1 cellular context compared by ENCODE assay signal in the genomic region with DNA sequence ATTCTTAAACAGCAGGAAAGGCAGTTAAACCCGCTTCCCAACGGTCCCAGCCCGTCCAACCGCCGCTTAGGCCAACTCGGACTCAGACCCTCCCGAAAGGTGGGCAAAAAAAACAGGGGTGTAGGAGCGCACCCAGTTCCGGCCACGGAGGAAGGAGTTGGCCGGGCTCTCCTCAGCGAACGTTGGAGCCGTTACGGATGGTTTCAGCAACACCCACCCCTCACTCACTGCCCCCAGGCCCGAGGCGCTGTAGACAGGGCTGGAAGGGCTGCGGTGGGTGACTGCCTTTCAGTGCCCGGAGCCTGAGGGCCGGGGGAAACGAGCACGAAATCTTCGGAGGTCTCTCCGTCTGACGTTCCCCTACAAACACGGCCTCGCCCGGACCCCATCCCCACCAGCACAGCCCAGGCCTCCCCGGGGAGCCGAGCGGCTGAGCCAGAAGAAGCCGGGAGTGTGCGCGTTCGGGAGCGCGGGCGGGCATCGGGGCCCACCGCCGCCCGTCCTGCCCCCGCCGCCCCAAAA.
TF ChIP-seq lines count a peak whose summit lies in the region.

No MANE protein-coding gene starts in this region.

TF ChIP-seq in HepG2, 621 proteins besides CTCF, POLR2A, EP300 and RAD21 (continued from another document and continues in another):
- TF ChIP-seq, protein P1, sequence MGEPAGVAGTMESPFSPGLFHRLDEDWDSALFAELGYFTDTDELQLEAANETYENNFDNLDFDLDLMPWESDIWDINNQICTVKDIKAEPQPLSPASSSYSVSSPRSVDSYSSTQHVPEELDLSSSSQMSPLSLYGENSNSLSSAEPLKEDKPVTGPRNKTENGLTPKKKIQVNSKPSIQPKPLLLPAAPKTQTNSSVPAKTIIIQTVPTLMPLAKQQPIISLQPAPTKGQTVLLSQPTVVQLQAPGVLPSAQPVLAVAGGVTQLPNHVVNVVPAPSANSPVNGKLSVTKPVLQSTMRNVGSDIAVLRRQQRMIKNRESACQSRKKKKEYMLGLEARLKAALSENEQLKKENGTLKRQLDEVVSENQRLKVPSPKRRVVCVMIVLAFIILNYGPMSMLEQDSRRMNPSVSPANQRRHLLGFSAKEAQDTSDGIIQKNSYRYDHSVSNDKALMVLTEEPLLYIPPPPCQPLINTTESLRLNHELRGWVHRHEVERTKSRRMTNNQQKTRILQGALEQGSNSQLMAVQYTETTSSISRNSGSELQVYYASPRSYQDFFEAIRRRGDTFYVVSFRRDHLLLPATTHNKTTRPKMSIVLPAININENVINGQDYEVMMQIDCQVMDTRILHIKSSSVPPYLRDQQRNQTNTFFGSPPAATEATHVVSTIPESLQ (CRISPR knock-in tag; conservative IDR thresholded peaks at IDR 0.05), result no peak
- TF ChIP-seq ZNF672 (CRISPR knock-in tag; IDR thresholded peaks at IDR 0.05), result no peak
- TF ChIP-seq, protein P2, sequence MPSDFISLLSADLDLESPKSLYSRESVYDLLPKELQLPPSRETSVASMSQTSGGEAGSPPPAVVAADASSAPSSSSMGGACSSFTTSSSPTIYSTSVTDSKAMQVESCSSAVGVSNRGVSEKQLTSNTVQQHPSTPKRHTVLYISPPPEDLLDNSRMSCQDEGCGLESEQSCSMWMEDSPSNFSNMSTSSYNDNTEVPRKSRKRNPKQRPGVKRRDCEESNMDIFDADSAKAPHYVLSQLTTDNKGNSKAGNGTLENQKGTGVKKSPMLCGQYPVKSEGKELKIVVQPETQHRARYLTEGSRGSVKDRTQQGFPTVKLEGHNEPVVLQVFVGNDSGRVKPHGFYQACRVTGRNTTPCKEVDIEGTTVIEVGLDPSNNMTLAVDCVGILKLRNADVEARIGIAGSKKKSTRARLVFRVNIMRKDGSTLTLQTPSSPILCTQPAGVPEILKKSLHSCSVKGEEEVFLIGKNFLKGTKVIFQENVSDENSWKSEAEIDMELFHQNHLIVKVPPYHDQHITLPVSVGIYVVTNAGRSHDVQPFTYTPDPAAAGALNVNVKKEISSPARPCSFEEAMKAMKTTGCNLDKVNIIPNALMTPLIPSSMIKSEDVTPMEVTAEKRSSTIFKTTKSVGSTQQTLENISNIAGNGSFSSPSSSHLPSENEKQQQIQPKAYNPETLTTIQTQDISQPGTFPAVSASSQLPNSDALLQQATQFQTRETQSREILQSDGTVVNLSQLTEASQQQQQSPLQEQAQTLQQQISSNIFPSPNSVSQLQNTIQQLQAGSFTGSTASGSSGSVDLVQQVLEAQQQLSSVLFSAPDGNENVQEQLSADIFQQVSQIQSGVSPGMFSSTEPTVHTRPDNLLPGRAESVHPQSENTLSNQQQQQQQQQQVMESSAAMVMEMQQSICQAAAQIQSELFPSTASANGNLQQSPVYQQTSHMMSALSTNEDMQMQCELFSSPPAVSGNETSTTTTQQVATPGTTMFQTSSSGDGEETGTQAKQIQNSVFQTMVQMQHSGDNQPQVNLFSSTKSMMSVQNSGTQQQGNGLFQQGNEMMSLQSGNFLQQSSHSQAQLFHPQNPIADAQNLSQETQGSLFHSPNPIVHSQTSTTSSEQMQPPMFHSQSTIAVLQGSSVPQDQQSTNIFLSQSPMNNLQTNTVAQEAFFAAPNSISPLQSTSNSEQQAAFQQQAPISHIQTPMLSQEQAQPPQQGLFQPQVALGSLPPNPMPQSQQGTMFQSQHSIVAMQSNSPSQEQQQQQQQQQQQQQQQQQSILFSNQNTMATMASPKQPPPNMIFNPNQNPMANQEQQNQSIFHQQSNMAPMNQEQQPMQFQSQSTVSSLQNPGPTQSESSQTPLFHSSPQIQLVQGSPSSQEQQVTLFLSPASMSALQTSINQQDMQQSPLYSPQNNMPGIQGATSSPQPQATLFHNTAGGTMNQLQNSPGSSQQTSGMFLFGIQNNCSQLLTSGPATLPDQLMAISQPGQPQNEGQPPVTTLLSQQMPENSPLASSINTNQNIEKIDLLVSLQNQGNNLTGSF (CRISPR knock-in tag; IDR thresholded peaks at IDR 0.05), result no peak
- TF ChIP-seq DBP (CRISPR knock-in tag; IDR thresholded peaks at IDR 0.05; ENCODE audit: not compliant biosample characterization), result no peak
- TF ChIP-seq POGZ (CRISPR knock-in tag; IDR thresholded peaks at IDR 0.05), result no peak
- TF ChIP-seq, protein P3, sequence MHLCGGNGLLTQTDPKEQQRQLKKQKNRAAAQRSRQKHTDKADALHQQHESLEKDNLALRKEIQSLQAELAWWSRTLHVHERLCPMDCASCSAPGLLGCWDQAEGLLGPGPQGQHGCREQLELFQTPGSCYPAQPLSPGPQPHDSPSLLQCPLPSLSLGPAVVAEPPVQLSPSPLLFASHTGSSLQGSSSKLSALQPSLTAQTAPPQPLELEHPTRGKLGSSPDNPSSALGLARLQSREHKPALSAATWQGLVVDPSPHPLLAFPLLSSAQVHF (CRISPR knock-in tag; IDR thresholded peaks at IDR 0.05), result no peak
- TF ChIP-seq ATF5 (CRISPR knock-in tag; IDR thresholded peaks at IDR 0.05; ENCODE audit: low read depth), result no peak
- TF ChIP-seq ZNF646 (CRISPR knock-in tag; IDR thresholded peaks at IDR 0.05), result no peak
- TF ChIP-seq, protein P4, sequence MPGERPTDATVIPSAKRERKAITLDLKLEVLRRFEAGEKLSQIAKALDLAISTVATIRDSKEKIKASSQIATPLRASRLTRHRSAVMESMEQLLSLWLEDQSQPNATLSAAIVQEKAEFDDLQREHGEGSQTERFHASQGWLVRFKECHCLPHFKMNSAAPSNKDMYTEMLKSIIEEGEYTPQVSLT (CRISPR knock-in tag; IDR thresholded peaks at IDR 0.05; ENCODE audit: borderline replicate concordance, low read depth), result no peak
- TF ChIP-seq ISX (CRISPR knock-in tag; conservative IDR thresholded peaks at IDR 0.05), result no peak
- TF ChIP-seq BRCA1 (CRISPR knock-in tag; IDR thresholded peaks at IDR 0.05), result no peak
- TF ChIP-seq, protein P5, sequence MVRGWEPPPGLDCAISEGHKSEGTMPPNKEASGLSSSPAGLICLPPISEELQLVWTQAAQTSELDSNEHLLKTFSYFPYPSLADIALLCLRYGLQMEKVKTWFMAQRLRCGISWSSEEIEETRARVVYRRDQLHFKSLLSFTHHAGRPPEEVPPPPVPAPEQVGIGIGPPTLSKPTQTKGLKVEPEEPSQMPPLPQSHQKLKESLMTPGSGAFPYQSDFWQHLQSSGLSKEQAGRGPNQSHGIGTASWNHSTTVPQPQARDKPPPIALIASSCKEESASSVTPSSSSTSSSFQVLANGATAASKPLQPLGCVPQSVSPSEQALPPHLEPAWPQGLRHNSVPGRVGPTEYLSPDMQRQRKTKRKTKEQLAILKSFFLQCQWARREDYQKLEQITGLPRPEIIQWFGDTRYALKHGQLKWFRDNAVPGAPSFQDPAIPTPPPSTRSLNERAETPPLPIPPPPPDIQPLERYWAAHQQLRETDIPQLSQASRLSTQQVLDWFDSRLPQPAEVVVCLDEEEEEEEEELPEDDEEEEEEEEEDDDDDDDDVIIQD (CRISPR knock-in tag; IDR thresholded peaks at IDR 0.05; ENCODE audit: low read depth), result no peak
- no peak for TF ChIP-seq THAP8 (CRISPR knock-in tag; IDR thresholded peaks at IDR 0.05; ENCODE audit: borderline replicate concordance)
- peak; percentile 35; the same call in 1 of the 2 replicates for TF ChIP-seq SALL1 (CRISPR knock-in tag; IDR thresholded peaks at IDR 0.05)
- no peak for TF ChIP-seq MIER2 (CRISPR knock-in tag; IDR thresholded peaks at IDR 0.05)
- TF ChIP-seq, protein P6, sequence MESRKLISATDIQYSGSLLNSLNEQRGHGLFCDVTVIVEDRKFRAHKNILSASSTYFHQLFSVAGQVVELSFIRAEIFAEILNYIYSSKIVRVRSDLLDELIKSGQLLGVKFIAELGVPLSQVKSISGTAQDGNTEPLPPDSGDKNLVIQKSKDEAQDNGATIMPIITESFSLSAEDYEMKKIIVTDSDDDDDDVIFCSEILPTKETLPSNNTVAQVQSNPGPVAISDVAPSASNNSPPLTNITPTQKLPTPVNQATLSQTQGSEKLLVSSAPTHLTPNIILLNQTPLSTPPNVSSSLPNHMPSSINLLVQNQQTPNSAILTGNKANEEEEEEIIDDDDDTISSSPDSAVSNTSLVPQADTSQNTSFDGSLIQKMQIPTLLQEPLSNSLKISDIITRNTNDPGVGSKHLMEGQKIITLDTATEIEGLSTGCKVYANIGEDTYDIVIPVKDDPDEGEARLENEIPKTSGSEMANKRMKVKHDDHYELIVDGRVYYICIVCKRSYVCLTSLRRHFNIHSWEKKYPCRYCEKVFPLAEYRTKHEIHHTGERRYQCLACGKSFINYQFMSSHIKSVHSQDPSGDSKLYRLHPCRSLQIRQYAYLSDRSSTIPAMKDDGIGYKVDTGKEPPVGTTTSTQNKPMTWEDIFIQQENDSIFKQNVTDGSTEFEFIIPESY (CRISPR knock-in tag; IDR thresholded peaks at IDR 0.05), result no peak
- TF ChIP-seq SMARCE1 (IDR thresholded peaks at IDR 0.05; ENCODE audit: borderline replicate concordance), result no peak
- TF ChIP-seq, protein P7, sequence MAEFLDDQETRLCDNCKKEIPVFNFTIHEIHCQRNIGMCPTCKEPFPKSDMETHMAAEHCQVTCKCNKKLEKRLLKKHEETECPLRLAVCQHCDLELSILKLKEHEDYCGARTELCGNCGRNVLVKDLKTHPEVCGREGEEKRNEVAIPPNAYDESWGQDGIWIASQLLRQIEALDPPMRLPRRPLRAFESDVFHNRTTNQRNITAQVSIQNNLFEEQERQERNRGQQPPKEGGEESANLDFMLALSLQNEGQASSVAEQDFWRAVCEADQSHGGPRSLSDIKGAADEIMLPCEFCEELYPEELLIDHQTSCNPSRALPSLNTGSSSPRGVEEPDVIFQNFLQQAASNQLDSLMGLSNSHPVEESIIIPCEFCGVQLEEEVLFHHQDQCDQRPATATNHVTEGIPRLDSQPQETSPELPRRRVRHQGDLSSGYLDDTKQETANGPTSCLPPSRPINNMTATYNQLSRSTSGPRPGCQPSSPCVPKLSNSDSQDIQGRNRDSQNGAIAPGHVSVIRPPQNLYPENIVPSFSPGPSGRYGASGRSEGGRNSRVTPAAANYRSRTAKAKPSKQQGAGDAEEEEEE (CRISPR knock-in tag; IDR thresholded peaks at IDR 0.05; ENCODE audit: borderline replicate concordance), result no peak
- TF ChIP-seq ZNF234 (CRISPR knock-in tag; conservative IDR thresholded peaks at IDR 0.05), result no peak
- no peak for TF ChIP-seq GTF3A (CRISPR knock-in tag; conservative IDR thresholded peaks at IDR 0.05)
- TF ChIP-seq KMT2A (CRISPR knock-in tag; IDR thresholded peaks at IDR 0.05), result peak; percentile 43; the same call in 1 of the 2 replicates
- peak; percentile 54; the same call in 1 of the 2 replicates for TF ChIP-seq ZNF777 (CRISPR knock-in tag; IDR thresholded peaks at IDR 0.05)
- TF ChIP-seq ONECUT2 (CRISPR knock-in tag; IDR thresholded peaks at IDR 0.05), result no peak
- no peak for TF ChIP-seq TMF1 (CRISPR knock-in tag; IDR thresholded peaks at IDR 0.05; ENCODE audit: low read depth)
- TF ChIP-seq, protein P8, sequence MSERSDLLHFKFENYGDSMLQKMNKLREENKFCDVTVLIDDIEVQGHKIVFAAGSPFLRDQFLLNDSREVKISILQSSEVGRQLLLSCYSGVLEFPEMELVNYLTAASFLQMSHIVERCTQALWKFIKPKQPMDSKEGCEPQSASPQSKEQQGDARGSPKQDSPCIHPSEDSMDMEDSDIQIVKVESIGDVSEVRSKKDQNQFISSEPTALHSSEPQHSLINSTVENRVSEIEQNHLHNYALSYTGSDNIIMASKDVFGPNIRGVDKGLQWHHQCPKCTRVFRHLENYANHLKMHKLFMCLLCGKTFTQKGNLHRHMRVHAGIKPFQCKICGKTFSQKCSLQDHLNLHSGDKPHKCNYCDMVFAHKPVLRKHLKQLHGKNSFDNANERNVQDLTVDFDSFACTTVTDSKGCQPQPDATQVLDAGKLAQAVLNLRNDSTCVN (CRISPR knock-in tag; IDR thresholded peaks at IDR 0.05; ENCODE audit: borderline replicate concordance), result no peak
